In genomic region chr3:186220365-186220764, GRCh38 we compare ENCODE assay signal across 16 cellular contexts.
DNase-seq lines count a peak whose midpoint lies in the region; ATAC-seq, FAIRE-seq and TF ChIP-seq lines count a peak whose summit lies in the region.
"Had no signal": no experiment of that assay in that cellular context is flagged by ENCODE, and none has a peak within 500 bp of the region (broad histone marks: within the 10 kb centered on the region; RNA-seq: fewer than 3 reads in every experiment).

No MANE protein-coding gene starts in this region.

- H3K27me3 ChIP-seq in keratinocyte (ENCODE audit: control insufficient read depth, extremely low read depth, insufficient read depth, low read length), result peaks cover 4% of the 10 kb centered on the region
- H3K27me3 ChIP-seq: MG63, SJCRH30 had no signal

- dilution Hi-C loops in keratinocyte (cut with MboI; ENCODE audit: extremely low pct_ligation_motif_present, low sequenced_read_pairs), result no loop called here

- no peaks in the 10 kb centered on the region for H3K9me1 ChIP-seq in keratinocyte (ENCODE audit: control insufficient read depth, extremely low read depth, insufficient read depth, low read length)

- no peak overlapping the region for H3K4me2 ChIP-seq in keratinocyte (ENCODE audit: control insufficient read depth, extremely low read depth, insufficient read depth, low read depth, low read length)

- peak; percentile 28 for DNase-seq in stimulated activated CD4-positive, alpha-beta T cell treated with anti-CD3 and anti-CD28 coated beads, Interleukin-15, amount 100 ng/mL, for 24 hours
- DNase-seq in stimulated activated CD4-positive, alpha-beta T cell treated with anti-CD3 and anti-CD28 coated beads, Interleukin-2, amount 100 ng/mL, for 48 hours, result no peak
- peak; percentile 41 for DNase-seq in SW480 (ENCODE audit: low spot score)
- DNase-seq in keratinocyte (ENCODE audit: low read depth, low spot score), result peak; percentile 60
- DNase-seq in DMS79 treated with DMSO at 0.1 percent for 48 hours (lab: John Stamatoyannopoulos, UW), result no peak
- DNase-seq in foreskin fibroblast, result no peak
- DNase-seq: activated CD4-positive, alpha-beta memory T cell treated with anti-CD3 and anti-CD28 coated beads for 36 hours; activated gamma-delta T cell treated with Interleukin-2 at 50 U/mL for 16 hours; effector memory CD8-positive, alpha-beta T cell; MG63; NCI-H1930; NCI-H774 had no signal

- H3K4me1 ChIP-seq in keratinocyte (ENCODE audit: control insufficient read depth, extremely low read depth, insufficient read depth, low read length), result peaks cover 16% of the 10 kb centered on the region

- no peaks in the 10 kb centered on the region for H3K36me3 ChIP-seq in keratinocyte (ENCODE audit: control insufficient read depth in 2 of 2, extremely low read depth in 1 of 2, insufficient read depth in 2 of 2, low read length in 2 of 2)
- H3K36me3 ChIP-seq: cardiac muscle cell, MG63, SJCRH30 had no signal

- H2AFZ ChIP-seq in keratinocyte (ENCODE audit: control insufficient read depth, low read length), result no peak overlapping the region

- no peak for ATAC-seq in HG02763 (IDR thresholded peaks at IDR 0.05; ENCODE audit: unreplicated experiment)
- ATAC-seq: effector memory CD8-positive, alpha-beta T cell had no signal

- no peaks in the 10 kb centered on the region for H4K20me1 ChIP-seq in keratinocyte (ENCODE audit: control insufficient read depth, extremely low read depth, insufficient read depth, low read length)

- no peak overlapping the region for H3K9ac ChIP-seq in keratinocyte (ENCODE audit: control insufficient read depth, extremely low read depth, insufficient read depth, low read length)

- no peaks in the 10 kb centered on the region for H3K9me3 ChIP-seq in keratinocyte (ENCODE audit: control insufficient read depth, low read depth, low read length)
- H3K9me3 ChIP-seq: MG63, SJCRH30 had no signal

- H3K4me3 ChIP-seq in keratinocyte (ENCODE audit: control insufficient read depth in 2 of 3, extremely low read depth in 1 of 3, insufficient read depth in 2 of 3, low read depth in 1 of 3, low read length in 3 of 3) (no peak overlapping the region), foreskin fibroblast (ENCODE audit: low read depth in 1 of 2, low read length in 2 of 2) (no peak overlapping the region)
- H3K4me3 ChIP-seq: cardiac muscle cell, MG63, SJCRH30 had no signal

- FAIRE-seq in keratinocyte (lab: Jason Lieb, UNC), result peak; percentile 64
- FAIRE-seq: GM12891 had no signal

- no peak overlapping the region for H3K27ac ChIP-seq in keratinocyte (ENCODE audit: control insufficient read depth, insufficient read depth, low read length)
- H3K27ac ChIP-seq: cardiac muscle cell had no signal

- TF ChIP-seq CTCF in keratinocyte (optimal IDR thresholded peaks at IDR 0.05 in 1 of 3, IDR thresholded peaks at IDR 0.05 in 1 of 3, conservative IDR thresholded peaks at IDR 0.05 in 1 of 3; ENCODE audit: extremely low read depth in 1 of 3, insufficient read depth in 2 of 3, low read length in 3 of 3) (no peak), foreskin fibroblast (IDR thresholded peaks at IDR 0.05; ENCODE audit: low read depth, low read length) (no peak)

- H3K79me2 ChIP-seq in keratinocyte (ENCODE audit: control insufficient read depth, insufficient read depth, low read length), result no peaks in the 10 kb centered on the region

Comparison
In these comparisons a context has a peak if more than half of its experiments do, and no peak if none do; other contexts are left out.
1. DNase-seq: peak in stimulated activated CD4-positive, alpha-beta T cell treated with anti-CD3 and anti-CD28 coated beads, Interleukin-15, amount 100 ng/mL, for 24 hours (single experiment), SW480 (single experiment) and keratinocyte (single experiment); none in stimulated activated CD4-positive, alpha-beta T cell treated with anti-CD3 and anti-CD28 coated beads, Interleukin-2, amount 100 ng/mL, for 48 hours (0 of 2), DMS79 treated with DMSO at 0.1 percent for 48 hours (single experiment) and foreskin fibroblast (0 of 2).